Comparison of ENCODE assay signal across 1 cellular context in the genomic region with DNA sequence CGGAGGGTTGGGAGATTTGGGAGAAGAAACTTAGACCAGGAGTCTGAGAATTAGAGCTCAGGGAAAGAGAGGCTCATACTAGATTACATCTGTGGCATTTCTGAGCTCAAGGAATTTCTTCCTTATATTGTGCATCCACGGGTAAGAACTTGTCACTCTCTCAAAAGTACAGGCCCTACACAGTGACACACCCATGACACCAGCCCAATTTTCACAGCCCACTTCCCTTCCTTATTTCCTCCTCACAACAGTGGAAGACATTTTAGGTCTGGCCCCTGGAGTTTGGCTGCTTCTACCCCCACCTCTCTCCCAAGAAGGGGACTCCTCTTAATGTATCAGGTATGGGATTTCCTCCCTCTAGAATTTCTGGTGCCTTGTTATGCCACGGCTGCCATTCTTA.
TF ChIP-seq lines count a peak whose summit lies in the region.

No MANE protein-coding gene starts in this region.

TF ChIP-seq in K562, 482 proteins besides CTCF, POLR2A, EP300 and RAD21:
- TF ChIP-seq HLTF (IDR thresholded peaks at IDR 0.05) (no peak), POLR2G (IDR thresholded peaks at IDR 0.05; ENCODE audit: low read depth, low read length) (0 out of 2 replicates have a peak, but pooled peaks have one; percentile 24), POLR3A (IDR thresholded peaks at IDR 0.05; ENCODE audit: borderline replicate concordance, extremely low read depth, insufficient read depth, insufficient read length) (no peak), ZNF77 (CRISPR knock-in tag; IDR thresholded peaks at IDR 0.05) (no peak), SIRT6 (IDR thresholded peaks at IDR 0.05; ENCODE audit: low read depth, low read length) (no peak), ESRRB (CRISPR knock-in tag; IDR thresholded peaks at IDR 0.05; ENCODE audit: borderline replicate concordance) (no peak), SPI1 (IDR thresholded peaks at IDR 0.05; ENCODE audit: borderline replicate concordance, low read depth, low read length) (peak; percentile 38; the same call in 1 of the 2 replicates), CEBPB (tag; IDR thresholded peaks at IDR 0.05) (no peak), GATA2 (CRISPR knock-in tag; IDR thresholded peaks at IDR 0.05) (peak; percentile 20; the same call in 1 of the 2 replicates), ATF3 (IDR thresholded peaks at IDR 0.05) (no peak), ATF3 (CRISPR knock-in tag; conservative IDR thresholded peaks at IDR 0.05) (no peak), ZBTB9 (CRISPR knock-in tag; IDR thresholded peaks at IDR 0.05) (no peak)
